10 cellular contexts compared by ENCODE assay signal in genomic region chr9:127987103-127987614, GRCh38. TPM values are rescaled to one million over a fixed set of nuclear protein-coding genes. Genes with fewer than 3 reads are reported as not detected.
DNase-seq lines count a peak whose midpoint lies in the region; ATAC-seq and TF ChIP-seq lines count a peak whose summit lies in the region.
"Had no signal": no experiment of that assay in that cellular context is flagged by ENCODE, and none has a peak within 500 bp of the region (broad histone marks: within the 10 kb centered on the region; RNA-seq: fewer than 3 reads in every experiment).

No MANE protein-coding gene starts in this region.

- H3K36me3 Mint-ChIP-seq in progenitor cell of endocrine pancreas (ENCODE audit: insufficient read depth): no peaks in the 10 kb centered on the region
- H3K36me3 Mint-ChIP-seq in activated T-cell treated with anti-CD3 and anti-CD28 coated beads, Interleukin-2, amount 50 U/mL, for 4 hours (ENCODE audit: insufficient read depth): no peaks in the 10 kb centered on the region

- peak overlapping the region; percentile 91 for H3K27ac Mint-ChIP-seq in progenitor cell of endocrine pancreas

- no peaks in the 10 kb centered on the region for H3K27me3 Mint-ChIP-seq in progenitor cell of endocrine pancreas
- no peaks in the 10 kb centered on the region for H3K27me3 Mint-ChIP-seq in activated T-cell treated with anti-CD3 and anti-CD28 coated beads, Interleukin-2, amount 50 U/mL, for 4 hours (ENCODE audit: low read depth)

- H3K27me3 ChIP-seq in MG63: no peaks in the 10 kb centered on the region

- H3K4me1 Mint-ChIP-seq in progenitor cell of endocrine pancreas (ENCODE audit: low read depth): peaks cover 20% of the 10 kb centered on the region
- H3K4me1 Mint-ChIP-seq in activated T-cell treated with anti-CD3 and anti-CD28 coated beads, Interleukin-2, amount 50 U/mL, for 4 hours (ENCODE audit: low read depth): peaks cover 49% of the 10 kb centered on the region

- peak overlapping the region; percentile 61 for H3K27ac ChIP-seq in epithelial cell of prostate

- H3K4me3 ChIP-seq in MG63: no peak overlapping the region

- no peaks in the 10 kb centered on the region for H3K36me3 ChIP-seq in MG63

- no peaks in the 10 kb centered on the region for H3K9me3 Mint-ChIP-seq in progenitor cell of endocrine pancreas (ENCODE audit: low read depth)
- no peaks in the 10 kb centered on the region for H3K9me3 Mint-ChIP-seq in activated T-cell treated with anti-CD3 and anti-CD28 coated beads, Interleukin-2, amount 50 U/mL, for 4 hours

- ATAC-seq in activated T-cell treated with anti-CD3 and anti-CD28 coated beads, Interleukin-2, amount 50 U/mL, for 4 hours: no peak
- no peak for ATAC-seq in HG02571 (IDR thresholded peaks at IDR 0.05; ENCODE audit: unreplicated experiment)

- H3K9me3 ChIP-seq in MG63: no peaks in the 10 kb centered on the region

- no peak overlapping the region for H3K4me3 Mint-ChIP-seq in progenitor cell of endocrine pancreas (ENCODE audit: low read depth)
- no peak overlapping the region for H3K4me3 Mint-ChIP-seq in activated T-cell treated with anti-CD3 and anti-CD28 coated beads, Interleukin-2, amount 50 U/mL, for 4 hours

- DNase-seq in EL (peak; percentile 71), MG63 (peak; percentile 94), epithelial cell of prostate (ENCODE audit: low read depth, low spot score) (no peak), progenitor cell of endocrine pancreas (ENCODE audit: low spot score, unreplicated experiment) (no peak), DMS79 (lab: John Stamatoyannopoulos, UW) (no peak)
- DNase-seq in activated T-cell treated with anti-CD3 and anti-CD28 coated beads, Interleukin-2, amount 50 U/mL, for 4 hours: no peak
- no peak for DNase-seq in stimulated activated CD4-positive, alpha-beta T cell treated with anti-CD3 and anti-CD28 coated beads, Interleukin-4, amount 100 ng/mL, for 24 hours
- DNase-seq: effector CD8-positive, alpha-beta T cell; NCI-H2171 treated with DMSO at 0.1 percent for 48 hours had no signal

- no peak for TF ChIP-seq CTCF in progenitor cell of endocrine pancreas (IDR thresholded peaks at IDR 0.05; ENCODE audit: unreplicated experiment)

RNA-seq across cellular contexts. Expression of gene EEIG1, which starts 6.4 kb away (rescaled TPM):
- 10.3 and 11.8 TPM in 2 replicates for total RNA-seq in MG63 (2014; rRNA removed; shearing (Covaris generic); ENCODE audit: low replicate concordance)
- total RNA-seq in progenitor cell of endocrine pancreas: 48.2 and 54.1 TPM in 2 replicates
- 10 to 100 TPM; 75.5 to 87.3 (median 86.0) TPM for total RNA-seq in activated T-cell treated with anti-CD3 and anti-CD28 coated beads, Interleukin-2, amount 50 U/mL, for 4 hours

RNA-seq across cellular contexts. Expression of gene DPM2, which starts 49.5 kb away (rescaled TPM):
- total RNA-seq in MG63 (2014; rRNA removed; shearing (Covaris generic); ENCODE audit: low replicate concordance): 23.3 and 38.9 TPM in 2 replicates
- 34.0 and 37.7 TPM in 2 replicates for total RNA-seq in progenitor cell of endocrine pancreas
- total RNA-seq in activated T-cell treated with anti-CD3 and anti-CD28 coated beads, Interleukin-2, amount 50 U/mL, for 4 hours: 10 to 100 TPM; 89.6 to 91.5 (median 89.9) TPM

RNA-seq across cellular contexts. Expression of gene PIP5KL1, which starts 56.6 kb away (rescaled TPM):
- 0.13 TPM in 1 of 2 replicates, not detected in the other for total RNA-seq in MG63 (2014; rRNA removed; shearing (Covaris generic); ENCODE audit: low replicate concordance)
- total RNA-seq in progenitor cell of endocrine pancreas: 3.4 and 3.6 TPM in 2 replicates
- 1 to 10 TPM; 2.3 to 3.5 (median 2.8) TPM for total RNA-seq in activated T-cell treated with anti-CD3 and anti-CD28 coated beads, Interleukin-2, amount 50 U/mL, for 4 hours

Comparison
In these comparisons a context has a peak if more than half of its experiments do, and no peak if none do; other contexts are left out.
1. DNase-seq: peak in EL (single experiment) and MG63 (single experiment); none in epithelial cell of prostate (single experiment), progenitor cell of endocrine pancreas (single experiment), activated T-cell treated with anti-CD3 and anti-CD28 coated beads, Interleukin-2, amount 50 U/mL, for 4 hours (single experiment), stimulated activated CD4-positive, alpha-beta T cell treated with anti-CD3 and anti-CD28 coated beads, Interleukin-4, amount 100 ng/mL, for 24 hours (single experiment) and DMS79 (single experiment).